9 cellular contexts compared by ENCODE assay signal in the genomic region with DNA sequence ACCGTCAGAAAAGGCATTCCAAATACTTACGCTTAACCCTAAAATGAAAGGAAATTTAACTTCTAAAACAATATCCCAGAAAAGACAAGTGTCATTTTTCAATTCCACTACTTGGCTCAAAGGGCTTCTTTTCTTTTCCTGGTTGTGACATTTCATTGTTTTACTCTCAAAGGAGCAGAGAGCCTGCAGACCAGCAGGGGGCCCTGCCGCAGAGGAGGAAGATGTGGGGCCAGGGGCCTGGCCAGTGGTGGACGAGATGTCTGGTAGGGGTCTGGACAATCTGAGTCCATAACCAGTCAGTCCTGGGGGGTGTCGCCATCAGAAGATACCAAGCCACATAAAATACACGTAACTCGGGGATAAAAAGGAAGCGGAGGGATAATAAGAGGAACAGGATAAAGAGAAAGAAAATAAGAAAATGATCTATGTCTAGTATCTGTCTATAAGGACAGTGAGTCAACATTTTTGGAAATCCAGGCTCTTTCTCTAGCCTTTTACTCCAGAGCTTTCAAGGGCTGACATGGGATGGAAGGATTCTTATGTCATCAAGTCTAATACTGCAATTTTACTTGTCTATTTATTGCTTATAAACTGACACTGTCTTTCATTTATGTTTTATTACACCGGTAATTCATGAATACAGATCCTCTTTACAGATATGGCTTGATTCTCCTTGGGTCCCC. TPM values are rescaled to one million over a fixed set of nuclear protein-coding genes. Genes with fewer than 3 reads are reported as not detected.
DNase-seq lines count a peak whose midpoint lies in the region; ATAC-seq lines count a peak whose summit lies in the region.
"Had no signal": no experiment of that assay in that cellular context is flagged by ENCODE, and none has a peak within 500 bp of the region (broad histone marks: within the 10 kb centered on the region; RNA-seq: fewer than 3 reads in every experiment).

No MANE protein-coding gene starts in this region.

- no peaks in the 10 kb centered on the region for H3K27me3 ChIP-seq in right cardiac atrium (ENCODE audit: control insufficient read depth, insufficient read depth)

- no peaks in the 10 kb centered on the region for H3K4me1 ChIP-seq in right cardiac atrium (ENCODE audit: control insufficient read depth, insufficient read depth, low read length)

- DNase-seq in D341Med (ENCODE audit: low spot score) (peak; percentile 64), right cardiac atrium (peak; percentile 28 to 77 (median 72)), KG1 (lab: John Stamatoyannopoulos, UW) (no peak), DMS114 treated with DMSO at 0.1 percent for 48 hours (lab: John Stamatoyannopoulos, UW; ENCODE audit: unreplicated experiment) (no peak)
- peak; percentile 62 for DNase-seq in activated naive CD4-positive, alpha-beta T cell treated with anti-CD3 and anti-CD28 coated beads for 36 hours
- peak; percentile 26 for DNase-seq in stimulated activated CD4-positive, alpha-beta T cell treated with anti-CD3 and anti-CD28 coated beads, Interleukin-4, amount 100 ng/mL, for 24 hours

- H3K4me3 ChIP-seq in right cardiac atrium (ENCODE audit: low read length), result no peak overlapping the region

- H3K9me3 ChIP-seq in KOPT-K1 (ENCODE audit: insufficient read depth, low read length, poor library complexity, severe bottlenecking), result no peaks in the 10 kb centered on the region
- H3K9me3 ChIP-seq in right cardiac atrium (ENCODE audit: control insufficient read depth, low read length), result no peaks in the 10 kb centered on the region

- peak overlapping the region; percentile 2 for H3K27ac ChIP-seq in KOPT-K1 (ENCODE audit: low read depth, low read length, poor library complexity, severe bottlenecking)
- no peak overlapping the region for H3K27ac ChIP-seq in right cardiac atrium (ENCODE audit: low read length)

- intact Hi-C loops in activated naive CD4-positive, alpha-beta T cell treated with anti-CD3 and anti-CD28 coated beads for 36 hours (cut with micrococcal nuclease), result loop anchor here (1.0 to 2.0 kb wide), 3 partner anchors 60 to 153 kb away; no protein-coding TSS in a partner anchor
- intact Hi-C loops in right cardiac atrium (cut with DNase I), result no loop called here

- ATAC-seq in right cardiac atrium (peak; percentile 42 to 48), HG03108 (IDR thresholded peaks at IDR 0.05; ENCODE audit: unreplicated experiment) (no peak)

- no peak overlapping the region for H3K27ac Mint-ChIP-seq in activated naive CD4-positive, alpha-beta T cell treated with anti-CD3 and anti-CD28 coated beads for 36 hours

- no peak overlapping the region for H3K4me3 Mint-ChIP-seq in activated naive CD4-positive, alpha-beta T cell treated with anti-CD3 and anti-CD28 coated beads for 36 hours
- H3K4me3 Mint-ChIP-seq: immature natural killer cell had no signal

- no peaks in the 10 kb centered on the region for H3K36me3 Mint-ChIP-seq in activated naive CD4-positive, alpha-beta T cell treated with anti-CD3 and anti-CD28 coated beads for 36 hours (ENCODE audit: low read depth)

- no peaks in the 10 kb centered on the region for H3K27me3 Mint-ChIP-seq in activated naive CD4-positive, alpha-beta T cell treated with anti-CD3 and anti-CD28 coated beads for 36 hours (ENCODE audit: low read depth)

- no peaks in the 10 kb centered on the region for H3K9me3 Mint-ChIP-seq in activated naive CD4-positive, alpha-beta T cell treated with anti-CD3 and anti-CD28 coated beads for 36 hours

- no peaks in the 10 kb centered on the region for H3K36me3 ChIP-seq in KOPT-K1 (ENCODE audit: insufficient read depth, low read length)

- peaks cover 45% of the 10 kb centered on the region for H3K4me1 Mint-ChIP-seq in activated naive CD4-positive, alpha-beta T cell treated with anti-CD3 and anti-CD28 coated beads for 36 hours (ENCODE audit: low read depth)

- CTCF ChIA-PET in activated naive CD4-positive, alpha-beta T cell treated with anti-CD3 and anti-CD28 coated beads for 36 hours (lab: Charles Lee), result interaction anchor here (0.7 to 1.5 kb wide), 5 partner anchors 27 to 132 kb away, joined by 3 to 7 read pairs (median 4); no protein-coding TSS in a partner anchor

- WGBS in right cardiac atrium, result 62% methylated on average over 9 of the region's 9 CpGs

RNA-seq across cellular contexts. Expression of a gene that starts 54.2 kb away (rescaled TPM):
- 10 to 100 TPM; 36.4 to 37.7 TPM for total RNA-seq in activated naive CD4-positive, alpha-beta T cell treated with anti-CD3 and anti-CD28 coated beads for 36 hours
- total RNA-seq in right cardiac atrium, result 10 to 100 TPM; 10.0 to 11.4 (median 11.2) TPM
- 5.9 TPM for polyA plus RNA-seq in right cardiac atrium

Comparison
In these comparisons a context has a peak if more than half of its experiments do, and no peak if none do; other contexts are left out.
1. DNase-seq: peak in D341Med (single experiment), activated naive CD4-positive, alpha-beta T cell treated with anti-CD3 and anti-CD28 coated beads for 36 hours (single experiment), right cardiac atrium (3 of 3) and stimulated activated CD4-positive, alpha-beta T cell treated with anti-CD3 and anti-CD28 coated beads, Interleukin-4, amount 100 ng/mL, for 24 hours (single experiment); none in KG1 (single experiment) and DMS114 treated with DMSO at 0.1 percent for 48 hours (single experiment).